Comparison of ENCODE assay signal across 25 cellular contexts in the genomic region with DNA sequence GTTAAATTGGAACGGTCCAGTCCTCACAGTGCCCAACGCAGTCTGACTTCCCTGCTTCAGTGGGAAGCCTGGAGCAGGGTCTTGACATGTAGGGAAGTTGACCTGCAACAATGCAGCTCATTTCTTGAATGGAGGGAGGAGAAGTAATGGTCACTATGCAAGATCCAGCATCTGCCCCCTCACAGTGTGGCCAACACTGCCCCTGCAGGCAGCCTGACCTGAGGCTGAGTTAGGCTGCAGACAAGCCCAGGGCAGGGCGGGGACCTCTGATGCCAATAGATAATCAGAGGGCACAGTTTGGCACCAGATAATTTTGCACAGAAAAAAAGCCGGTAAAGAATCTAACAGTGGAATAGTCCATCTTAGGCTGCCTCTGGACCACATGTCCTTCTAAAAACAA.
DNase-seq lines count a peak whose midpoint lies in the region; TF ChIP-seq lines count a peak whose summit lies in the region.
"Had no signal": no experiment of that assay in that cellular context is flagged by ENCODE, and none has a peak within 500 bp of the region (broad histone marks: within the 10 kb centered on the region; RNA-seq: fewer than 3 reads in every experiment).

No MANE protein-coding gene starts in this region.

- no peaks in the 10 kb centered on the region for H3K9me3 Mint-ChIP-seq in activated T-cell treated with anti-CD3 and anti-CD28 coated beads, Interleukin-2, amount 50 U/mL, for 24 hours

- H2AFZ ChIP-seq in osteoblast (ENCODE audit: low read length) (no peak overlapping the region), GM23248 (no peak overlapping the region)

- CTCF ChIA-PET in HEK293 (lab: Yijun Ruan, JAX), result interaction anchor here (0.9 to 1.4 kb wide), 2 partner anchors 8 to 188 kb away, joined by 3 read pairs; no protein-coding TSS in a partner anchor

- WGBS in GM23248 (ENCODE audit: low coverage in 1 of 2, low lambda C conversion rate in 2 of 2, missing lambda C conversion rate in 2 of 2), 2 experiments, result 68 to 72% methylated on average over 4 of the region's 4 CpGs

- H3K36me3 ChIP-seq in HEK293 (ENCODE audit: control insufficient read depth in 2 of 2, insufficient read depth in 1 of 2, low read length in 2 of 2) (no peaks in the 10 kb centered on the region), osteoblast (ENCODE audit: insufficient read depth, low read length) (no peaks in the 10 kb centered on the region), GM23248 (ENCODE audit: low read depth) (no peaks in the 10 kb centered on the region)
- H3K36me3 ChIP-seq: Peyer's patch, stomach, transverse colon had no signal

- no peak overlapping the region for H3K9ac ChIP-seq in GM23248

- in situ Hi-C loops in astrocyte of the cerebellum (cut with HindIII; ENCODE audit: low sequenced_read_pairs) (no loop called here), GM23248 (cut with MboI) (no loop called here)

- H3K4me3 ChIP-seq in HEK293 (ENCODE audit: low read depth, low read length) (no peak overlapping the region), astrocyte of the cerebellum (ENCODE audit: low read depth, low read length) (no peak overlapping the region), osteoblast (ENCODE audit: insufficient read depth, low read length) (no peak overlapping the region), GM23248 (no peak overlapping the region)
- H3K4me3 ChIP-seq: coronary artery, GM12878, Peyer's patch, stomach, transverse colon had no signal

- no peaks in the 10 kb centered on the region for H3F3A ChIP-seq in GM23248 (ENCODE audit: insufficient read depth)

- TF ChIP-seq CTCF in C4-2B (conservative IDR thresholded peaks at IDR 0.05) (peak; percentile 26; the same call in 1 of the 2 replicates), HEK293 (tag by site-specific recombination; IDR thresholded peaks at IDR 0.05) (no peak), astrocyte of the cerebellum (IDR thresholded peaks at IDR 0.05; ENCODE audit: low read depth, low read length, missing control alignments) (peak; percentile 7), osteoblast (IDR thresholded peaks at IDR 0.05; ENCODE audit: extremely low read depth, low read depth, low read length) (peak; percentile 7)

- H3K4me2 ChIP-seq in osteoblast (ENCODE audit: insufficient read depth, low read length) (no peak overlapping the region), GM23248 (ENCODE audit: unreplicated experiment) (no peak overlapping the region)

- H3K4me3 Mint-ChIP-seq in activated T-cell treated with anti-CD3 and anti-CD28 coated beads, Interleukin-2, amount 50 U/mL, for 24 hours, result no peak overlapping the region
- H3K4me3 Mint-ChIP-seq: brain had no signal

- POLR2A ChIA-PET in HEK293 (lab: Yijun Ruan, JAX), result no interaction called here

- H3K27me3 ChIP-seq in osteoblast (ENCODE audit: insufficient read depth, low read length), result peaks cover 3% of the 10 kb centered on the region
- peaks cover 20% of the 10 kb centered on the region for H3K27me3 ChIP-seq in GM23248 (replicated peaks; ENCODE audit: insufficient read depth)
- H3K27me3 ChIP-seq: Peyer's patch, transverse colon had no signal

- no peaks in the 10 kb centered on the region for H3K36me3 Mint-ChIP-seq in activated T-cell treated with anti-CD3 and anti-CD28 coated beads, Interleukin-2, amount 50 U/mL, for 24 hours (ENCODE audit: low read depth)
- H3K36me3 Mint-ChIP-seq: naive B cell had no signal

- no peaks in the 10 kb centered on the region for H3K9me2 ChIP-seq in GM23248 (ENCODE audit: insufficient read depth)

- no peak for DNase-seq in astrocyte of the cerebellum (ENCODE audit: low read depth)
- no peak for DNase-seq in osteoblast (ENCODE audit: insufficient read length, low spot score, missing footprints)
- no peak for DNase-seq in Kasumi-1 (lab: John Stamatoyannopoulos, UW)
- DNase-seq in glomerular visceral epithelial cell (ENCODE audit: extremely low spot score), result no peak
- no peak for DNase-seq in activated T-cell treated with anti-CD3 and anti-CD28 coated beads, Interleukin-2, amount 50 U/mL, for 24 hours
- DNase-seq in GM23248, result no peak
- DNase-seq: activated CD8-positive, alpha-beta memory T cell treated with anti-CD3 and anti-CD28 coated beads, Interleukin-2, amount 50 U/mL, for 48 hours; activated effector memory CD4-positive, alpha-beta T cell treated with Interleukin-2 at 50 U/mL for 16 hours; C1 segment of cervical spinal cord; DMS 273 treated with DMSO at 0.1 percent for 48 hours; GDM1; mesenchymal stem cell; naive B cell; NCI-H2107; NK-92 treated with Interleukin-12 subunit alpha and Interleukin-12 subunit beta, amount 100 ng/mL, for 24 hours; Peyer's patch; right cardiac atrium; stomach; T-helper 1 cell; transverse colon had no signal

- H3K27ac ChIP-seq in C4-2B, result no peak overlapping the region
- H3K27ac ChIP-seq in HEK293 (ENCODE audit: extremely low read depth, low read depth, low read length), result no peak overlapping the region
- no peak overlapping the region for H3K27ac ChIP-seq in osteoblast (ENCODE audit: low read depth, low read length)
- no peak overlapping the region for H3K27ac ChIP-seq in GM23248
- H3K27ac ChIP-seq: coronary artery, Peyer's patch, stomach, transverse colon had no signal

- H4K20me1 ChIP-seq in osteoblast (ENCODE audit: insufficient read depth, low read length) (no peaks in the 10 kb centered on the region), GM23248 (ENCODE audit: insufficient read depth) (no peaks in the 10 kb centered on the region)

- H3K4me1 ChIP-seq in HEK293 (ENCODE audit: control insufficient read depth, insufficient read depth, low read length) (no peaks in the 10 kb centered on the region), osteoblast (ENCODE audit: insufficient read depth, low read length) (no peaks in the 10 kb centered on the region), GM23248 (ENCODE audit: insufficient read depth) (no peaks in the 10 kb centered on the region)
- H3K4me1 ChIP-seq: Peyer's patch, stomach, transverse colon had no signal

- H3K27ac Mint-ChIP-seq in activated T-cell treated with anti-CD3 and anti-CD28 coated beads, Interleukin-2, amount 50 U/mL, for 24 hours, result no peak overlapping the region

- peaks cover 10% of the 10 kb centered on the region for H3K27me3 Mint-ChIP-seq in activated T-cell treated with anti-CD3 and anti-CD28 coated beads, Interleukin-2, amount 50 U/mL, for 24 hours

- peaks cover 9% of the 10 kb centered on the region for H3K4me1 Mint-ChIP-seq in activated T-cell treated with anti-CD3 and anti-CD28 coated beads, Interleukin-2, amount 50 U/mL, for 24 hours (ENCODE audit: low read depth)

- H3K9me3 ChIP-seq in HEK293 (ENCODE audit: control insufficient read depth, insufficient read depth, low read depth, low read length) (no peaks in the 10 kb centered on the region), osteoblast (ENCODE audit: low read depth, low read length) (no peaks in the 10 kb centered on the region), GM23248 (ENCODE audit: low read depth) (no peaks in the 10 kb centered on the region)
- H3K9me3 ChIP-seq: Peyer's patch, transverse colon had no signal

- H3K79me2 ChIP-seq in osteoblast (ENCODE audit: insufficient read depth, low read length) (no peaks in the 10 kb centered on the region), GM23248 (ENCODE audit: insufficient read depth) (no peaks in the 10 kb centered on the region)

TF ChIP-seq in HEK293, 187 proteins besides CTCF, POLR2A, EP300 and RAD21:
- TF ChIP-seq SETDB1 (IDR thresholded peaks at IDR 0.05; ENCODE audit: insufficient read length, low read length) (peak; percentile 23), ZNF785 (tag by site-specific recombination; IDR thresholded peaks at IDR 0.05) (no peak)
